21 cellular contexts compared by ENCODE assay signal in the genomic region with DNA sequence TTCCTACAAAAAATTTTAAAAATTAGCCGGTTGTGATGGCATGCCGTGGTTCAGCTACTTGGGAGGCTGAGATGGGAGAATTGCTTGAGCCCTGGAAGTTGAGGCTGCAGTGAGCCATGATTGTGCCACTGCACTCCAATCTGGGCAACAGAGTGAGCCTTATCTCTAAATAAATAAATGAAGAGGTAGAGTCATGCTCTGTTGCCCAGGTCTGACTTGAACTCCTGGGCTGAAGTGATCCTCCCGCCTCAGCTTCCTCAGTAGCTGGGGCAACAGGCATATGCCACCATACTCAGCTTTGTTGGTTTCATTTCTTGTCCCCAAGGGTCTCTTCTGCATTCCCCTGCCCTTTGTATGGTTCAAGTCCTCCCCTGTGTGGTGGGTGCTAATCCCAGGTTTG. TPM values are rescaled to one million over a fixed set of nuclear protein-coding genes. Genes with fewer than 3 reads are reported as not detected.
DNase-seq lines count a peak whose midpoint lies in the region; ATAC-seq, FAIRE-seq and TF ChIP-seq lines count a peak whose summit lies in the region.
"Had no signal": no experiment of that assay in that cellular context is flagged by ENCODE, and none has a peak within 500 bp of the region (broad histone marks: within the 10 kb centered on the region; RNA-seq: fewer than 3 reads in every experiment).

No MANE protein-coding gene starts in this region.

- 90% methylated on average over 3 of the region's 3 CpGs for WGBS in HepG2 (ENCODE audit: low lambda C conversion rate)

- H2AFZ ChIP-seq in HepG2 (ENCODE audit: low read length): no peak overlapping the region

- no peak for FAIRE-seq in HepG2 (lab: Jason Lieb, UNC)
- FAIRE-seq: A204.1, GM12892, H54 had no signal

- CTCF ChIA-PET in RWPE1 (lab: Yijun Ruan, JAX): no interaction called here
- CTCF ChIA-PET in HepG2 (lab: Yijun Ruan, JAX; ENCODE audit: low intra/inter-chr PET ratio, low total read pairs): no interaction called here

- H3K9ac ChIP-seq in HepG2 (ENCODE audit: insufficient read depth, low read depth, low read length): no peak overlapping the region
- H3K9ac ChIP-seq: KMS-11 had no signal

- no peak for DNase-seq in activated T-cell treated with anti-CD3 and anti-CD28 coated beads, Interleukin-2, amount 50 U/mL, for 24 hours
- DNase-seq in activated T-cell treated with anti-CD3 and anti-CD28 coated beads for 4 hours (no peak), RWPE1 (ENCODE audit: low spot score) (no peak), HepG2 (ENCODE audit: low spot score) (no peak), globus pallidus (ENCODE audit: low spot score) (no peak), EL (no peak)
- DNase-seq: DMS79 treated with DMSO at 0.1 percent for 48 hours; NCI-H1105; NCI-H2029 treated with DMSO at 0.1 percent for 48 hours; NCI-H226; NCI-H510A treated with DMSO at 0.1 percent for 48 hours; NCI-H748 treated with DMSO at 0.1 percent for 48 hours; NK-92 treated with Interleukin-12 subunit alpha and Interleukin-12 subunit beta, amount 100 ng/mL, for 24 hours; SJCRH30; T-cell had no signal

- intact Hi-C loops in HepG2 (cut with micrococcal nuclease; ENCODE audit: unreplicated experiment): no loop called here

- H3K4me3 ChIP-seq in HepG2 (replicated peaks in 1 of 3; ENCODE audit: insufficient read depth in 1 of 3, low read depth in 2 of 3, low read length in 3 of 3): no peak overlapping the region
- H3K4me3 ChIP-seq: SJCRH30 had no signal

- H3K4me3 Mint-ChIP-seq in activated T-cell treated with anti-CD3 and anti-CD28 coated beads, Interleukin-2, amount 50 U/mL, for 24 hours: no peak overlapping the region
- H3K4me3 Mint-ChIP-seq: CD14-positive monocyte, T-cell had no signal

- H3K4me2 ChIP-seq in HepG2 (ENCODE audit: low read depth, low read length): no peak overlapping the region
- H3K4me2 ChIP-seq: KMS-11 had no signal

- H3K9me3 Mint-ChIP-seq in activated T-cell treated with anti-CD3 and anti-CD28 coated beads, Interleukin-2, amount 50 U/mL, for 24 hours: no peaks in the 10 kb centered on the region
- H3K9me3 Mint-ChIP-seq: CD14-positive monocyte, T-cell had no signal

- H3K79me2 ChIP-seq in HepG2 (ENCODE audit: insufficient read depth, low read length): no peaks in the 10 kb centered on the region

- no peak for TF ChIP-seq RAD21 in HepG2 (CRISPR knock-in tag; IDR thresholded peaks at IDR 0.05)

- peaks cover 7% of the 10 kb centered on the region; the same call in 1 of the 2 replicates for H4K20me1 ChIP-seq in HepG2 (ENCODE audit: insufficient read depth, low read length)

- in situ Hi-C loops in HepG2 (cut with HindIII; ENCODE audit: extremely low pct_ligation_motif_present, low pct_unique_long_range_greater_than_20kb): no loop called here

- BruUV-seq in HepG2 (replicated peaks; lab: Mats Ljungman, UMichigan): no TSS peak

- peaks cover 14% of the 10 kb centered on the region for H3K4me1 ChIP-seq in HepG2 (ENCODE audit: insufficient read depth, low read length)
- H3K4me1 ChIP-seq: SJCRH30 had no signal

- no peak for TF ChIP-seq EP300 in HepG2 (IDR thresholded peaks at IDR 0.05; ENCODE audit: low read depth in 2 of 2, low read length in 2 of 2)
- no peak for TF ChIP-seq EP300 in HepG2 (CRISPR knock-in tag; IDR thresholded peaks at IDR 0.05; ENCODE audit: borderline replicate concordance)

- H3K36me3 ChIP-seq in HepG2 (replicated peaks in 1 of 2; ENCODE audit: control insufficient read depth in 1 of 2, insufficient read depth in 2 of 2, low read length in 2 of 2): no peaks in the 10 kb centered on the region; a peak in 2 of 5 replicates

- H3K27ac ChIP-seq in RWPE1 (peak overlapping the region; percentile 70), HepG2 (ENCODE audit: extremely low read length, insufficient read depth, low read length) (no peak overlapping the region)
- H3K27ac ChIP-seq: KMS-11, SJCRH30 had no signal

- peaks cover 5% of the 10 kb centered on the region for H3K4me1 Mint-ChIP-seq in activated T-cell treated with anti-CD3 and anti-CD28 coated beads, Interleukin-2, amount 50 U/mL, for 24 hours (ENCODE audit: low read depth)
- H3K4me1 Mint-ChIP-seq: CD14-positive monocyte had no signal

- POLR2A ChIA-PET in RWPE1 (lab: Yijun Ruan, JAX; ENCODE audit: low non-redundant PET) (no interaction called here), HepG2 (lab: Yijun Ruan, JAX) (interaction anchor here (1.2 to 15.7 kb wide), 8 partner anchors 8 to 108 kb away, joined by 3 to 264 read pairs (median 5); a partner anchor contains a TSS)

- H3K27me3 Mint-ChIP-seq in activated T-cell treated with anti-CD3 and anti-CD28 coated beads, Interleukin-2, amount 50 U/mL, for 24 hours: no peaks in the 10 kb centered on the region
- H3K27me3 Mint-ChIP-seq: T-cell had no signal

- H3K9me3 ChIP-seq in HepG2 (ENCODE audit: low read length): no peaks in the 10 kb centered on the region
- H3K9me3 ChIP-seq: SJCRH30 had no signal

- ATAC-seq in HepG2 (peak; percentile 9), HG02973 (IDR thresholded peaks at IDR 0.05; ENCODE audit: unreplicated experiment) (no peak)
- ATAC-seq: T-cell had no signal

- no peak for TF ChIP-seq CTCF in RWPE1 (conservative IDR thresholded peaks at IDR 0.05; ENCODE audit: low read depth)
- no peak for TF ChIP-seq CTCF in HepG2 (CRISPR knock-in tag; IDR thresholded peaks at IDR 0.05)

- peaks cover 27% of the 10 kb centered on the region for H3K36me3 Mint-ChIP-seq in activated T-cell treated with anti-CD3 and anti-CD28 coated beads, Interleukin-2, amount 50 U/mL, for 24 hours (ENCODE audit: low read depth)

- no peaks in the 10 kb centered on the region for H3K27me3 ChIP-seq in HepG2 (ENCODE audit: control insufficient read depth in 1 of 2, insufficient read depth in 2 of 2, low read length in 2 of 2)
- H3K27me3 ChIP-seq: SJCRH30 had no signal

- peak overlapping the region; percentile 29 for H3K27ac Mint-ChIP-seq in activated T-cell treated with anti-CD3 and anti-CD28 coated beads, Interleukin-2, amount 50 U/mL, for 24 hours
- H3K27ac Mint-ChIP-seq: T-cell had no signal

- TF ChIP-seq POLR2A in HepG2 (IDR thresholded peaks at IDR 0.05; ENCODE audit: insufficient read depth in 1 of 2, low read depth in 2 of 2, low read length in 2 of 2): no peak

RNA-seq across cellular contexts. Expression of a gene that starts 17.0 kb away (rescaled TPM):
- 186 and 189 TPM in 2 replicates for total RNA-seq in HepG2 (2016; rRNA removed; fragmentation: Illumina TruSeq; extraction: Trizol)
- 8.9 and 12.5 TPM in 2 replicates for total RNA-seq in HepG2 (2016; cell fraction: cytosol; rRNA removed; fragmentation: Illumina TruSeq; extraction: Trizol; ENCODE audit: low read depth)
- 148 and 193 TPM in 2 replicates for total RNA-seq in HepG2 (2016; cell fraction: insoluble cytoplasmic fraction; rRNA removed; fragmentation: Illumina TruSeq; extraction: Trizol)
- 24.6 and 28.1 TPM in 2 replicates for total RNA-seq in HepG2 (2016; cell fraction: membrane; rRNA removed; fragmentation: Illumina TruSeq; extraction: Trizol)
- 88.3 and 95.9 TPM in 2 replicates for total RNA-seq in HepG2 (2016; cell fraction: nucleus; rRNA removed; fragmentation: Illumina TruSeq; extraction: Trizol)
- 26.0 and 57.2 TPM in 2 replicates for polyA plus RNA-seq in HepG2 (2011; rRNA removed)
- 26.6 and 33.8 TPM in 2 replicates for polyA plus RNA-seq in HepG2 (2011; cell fraction: cytosol; rRNA removed)
- polyA plus RNA-seq in HepG2 (2011; cell fraction: nucleus; rRNA removed): 55.8 and 89.9 TPM in 2 replicates
- 39.8 and 132 TPM in 2 replicates for polyA plus RNA-seq in HepG2 (2012)
- 5.4 and 5.8 TPM in 2 replicates for polyA plus RNA-seq in HepG2 (2016; cell fraction: cytosol; fragmentation: Illumina TruSeq; extraction: Trizol; ENCODE audit: low read depth)
- 148 and 182 TPM in 2 replicates for polyA plus RNA-seq in HepG2 (2016; cell fraction: insoluble cytoplasmic fraction; fragmentation: Illumina TruSeq; extraction: Trizol; ENCODE audit: low read depth)
- 11.1 and 13.6 TPM in 2 replicates for polyA plus RNA-seq in HepG2 (2016; cell fraction: membrane; fragmentation: Illumina TruSeq; extraction: Trizol; ENCODE audit: low read depth)
- polyA plus RNA-seq in HepG2 (2016; cell fraction: nucleus; fragmentation: Illumina TruSeq; extraction: Trizol; ENCODE audit: insufficient read depth, low read depth): 115 and 118 TPM in 2 replicates
- polyA minus RNA-seq in HepG2 (2011; rRNA and poly(A)+ RNA removed; ENCODE audit: low replicate concordance): 84.4 and 185 TPM in 2 replicates
- 48.1 and 67.3 TPM in 2 replicates for polyA minus RNA-seq in HepG2 (2011; cell fraction: cytosol; rRNA and poly(A)+ RNA removed)
- 22.7 and 36.4 TPM in 2 replicates for polyA minus RNA-seq in HepG2 (2011; cell fraction: nucleus; rRNA and poly(A)+ RNA removed)

RNA-seq across cellular contexts. Expression of a gene that starts 18.1 kb away (rescaled TPM):
- total RNA-seq in HepG2 (2016; rRNA removed; fragmentation: Illumina TruSeq; extraction: Trizol): 139 and 297 TPM in 2 replicates
- 49.1 and 49.3 TPM in 2 replicates for total RNA-seq in HepG2 (2016; cell fraction: cytosol; rRNA removed; fragmentation: Illumina TruSeq; extraction: Trizol; ENCODE audit: low read depth)
- 132 and 314 TPM in 2 replicates for total RNA-seq in HepG2 (2016; cell fraction: insoluble cytoplasmic fraction; rRNA removed; fragmentation: Illumina TruSeq; extraction: Trizol)
- 93.8 and 98.2 TPM in 2 replicates for total RNA-seq in HepG2 (2016; cell fraction: membrane; rRNA removed; fragmentation: Illumina TruSeq; extraction: Trizol)
- 237 and 274 TPM in 2 replicates for total RNA-seq in HepG2 (2016; cell fraction: nucleus; rRNA removed; fragmentation: Illumina TruSeq; extraction: Trizol)
- 202 and 215 TPM in 2 replicates for polyA plus RNA-seq in HepG2 (2011; rRNA removed)
- 195 and 257 TPM in 2 replicates for polyA plus RNA-seq in HepG2 (2011; cell fraction: cytosol; rRNA removed)
- 110 and 111 TPM in 2 replicates for polyA plus RNA-seq in HepG2 (2011; cell fraction: nucleus; rRNA removed)
- polyA plus RNA-seq in HepG2 (2012): 88.7 and 96.9 TPM in 2 replicates
- 46.5 and 46.6 TPM in 2 replicates for polyA plus RNA-seq in HepG2 (2016; cell fraction: cytosol; fragmentation: Illumina TruSeq; extraction: Trizol; ENCODE audit: low read depth)
- polyA plus RNA-seq in HepG2 (2016; cell fraction: insoluble cytoplasmic fraction; fragmentation: Illumina TruSeq; extraction: Trizol; ENCODE audit: low read depth): 114 and 120 TPM in 2 replicates
- 67.2 and 70.7 TPM in 2 replicates for polyA plus RNA-seq in HepG2 (2016; cell fraction: membrane; fragmentation: Illumina TruSeq; extraction: Trizol; ENCODE audit: low read depth)
- 367 and 386 TPM in 2 replicates for polyA plus RNA-seq in HepG2 (2016; cell fraction: nucleus; fragmentation: Illumina TruSeq; extraction: Trizol; ENCODE audit: insufficient read depth, low read depth)
- polyA minus RNA-seq in HepG2 (2011; rRNA and poly(A)+ RNA removed; ENCODE audit: low replicate concordance): 35.2 and 243 TPM in 2 replicates
- 76.7 and 85.5 TPM in 2 replicates for polyA minus RNA-seq in HepG2 (2011; cell fraction: cytosol; rRNA and poly(A)+ RNA removed)
- polyA minus RNA-seq in HepG2 (2011; cell fraction: nucleus; rRNA and poly(A)+ RNA removed): 40.9 and 43.8 TPM in 2 replicates

RNA-seq across cellular contexts. Expression of a gene that starts 29.2 kb away (rescaled TPM):
- 83.5 and 85.0 TPM in 2 replicates for total RNA-seq in HepG2 (2016; rRNA removed; fragmentation: Illumina TruSeq; extraction: Trizol)
- 4.6 and 5.3 TPM in 2 replicates for total RNA-seq in HepG2 (2016; cell fraction: cytosol; rRNA removed; fragmentation: Illumina TruSeq; extraction: Trizol; ENCODE audit: low read depth)
- 66.4 and 92.2 TPM in 2 replicates for total RNA-seq in HepG2 (2016; cell fraction: insoluble cytoplasmic fraction; rRNA removed; fragmentation: Illumina TruSeq; extraction: Trizol)
- 7.7 and 11.3 TPM in 2 replicates for total RNA-seq in HepG2 (2016; cell fraction: membrane; rRNA removed; fragmentation: Illumina TruSeq; extraction: Trizol)
- total RNA-seq in HepG2 (2016; cell fraction: nucleus; rRNA removed; fragmentation: Illumina TruSeq; extraction: Trizol): 35.4 and 46.0 TPM in 2 replicates
- 44.5 and 80.9 TPM in 2 replicates for polyA plus RNA-seq in HepG2 (2011; rRNA removed)
- polyA plus RNA-seq in HepG2 (2011; cell fraction: cytosol; rRNA removed): 35.0 and 45.6 TPM in 2 replicates
- polyA plus RNA-seq in HepG2 (2011; cell fraction: nucleus; rRNA removed): 53.4 and 85.2 TPM in 2 replicates
- 38.1 and 121 TPM in 2 replicates for polyA plus RNA-seq in HepG2 (2012)
- polyA plus RNA-seq in HepG2 (2016; cell fraction: cytosol; fragmentation: Illumina TruSeq; extraction: Trizol; ENCODE audit: low read depth): 3.7 and 5.6 TPM in 2 replicates
- 80.2 and 101 TPM in 2 replicates for polyA plus RNA-seq in HepG2 (2016; cell fraction: insoluble cytoplasmic fraction; fragmentation: Illumina TruSeq; extraction: Trizol; ENCODE audit: low read depth)
- polyA plus RNA-seq in HepG2 (2016; cell fraction: membrane; fragmentation: Illumina TruSeq; extraction: Trizol; ENCODE audit: low read depth): 5.1 and 7.0 TPM in 2 replicates
- 67.0 and 75.7 TPM in 2 replicates for polyA plus RNA-seq in HepG2 (2016; cell fraction: nucleus; fragmentation: Illumina TruSeq; extraction: Trizol; ENCODE audit: insufficient read depth, low read depth)
- 44.1 and 271 TPM in 2 replicates for polyA minus RNA-seq in HepG2 (2011; rRNA and poly(A)+ RNA removed; ENCODE audit: low replicate concordance)
- polyA minus RNA-seq in HepG2 (2011; cell fraction: cytosol; rRNA and poly(A)+ RNA removed): 27.3 and 48.7 TPM in 2 replicates
- polyA minus RNA-seq in HepG2 (2011; cell fraction: nucleus; rRNA and poly(A)+ RNA removed): 14.2 and 25.9 TPM in 2 replicates
- total RNA-seq: SJCRH30 had no signal

RNA-seq across cellular contexts. Expression of a gene that starts 29.4 kb away (rescaled TPM):
- 0.55 and 0.94 TPM in 2 replicates for total RNA-seq in HepG2 (2016; rRNA removed; fragmentation: Illumina TruSeq; extraction: Trizol)
- total RNA-seq in HepG2 (2016; cell fraction: cytosol; rRNA removed; fragmentation: Illumina TruSeq; extraction: Trizol; ENCODE audit: low read depth): 0.18 and 0.30 TPM in 2 replicates
- total RNA-seq in HepG2 (2016; cell fraction: insoluble cytoplasmic fraction; rRNA removed; fragmentation: Illumina TruSeq; extraction: Trizol): 0.87 and 0.97 TPM in 2 replicates
- total RNA-seq in HepG2 (2016; cell fraction: membrane; rRNA removed; fragmentation: Illumina TruSeq; extraction: Trizol): 0.55 and 0.56 TPM in 2 replicates
- total RNA-seq in HepG2 (2016; cell fraction: nucleus; rRNA removed; fragmentation: Illumina TruSeq; extraction: Trizol): 0.38 and 0.47 TPM in 2 replicates
- polyA plus RNA-seq in HepG2 (2011; rRNA removed): 0.78 and 1.0 TPM in 2 replicates
- polyA plus RNA-seq in HepG2 (2011; cell fraction: cytosol; rRNA removed): 0.67 and 0.72 TPM in 2 replicates
- 0.45 and 0.73 TPM in 2 replicates for polyA plus RNA-seq in HepG2 (2011; cell fraction: nucleus; rRNA removed)
- polyA plus RNA-seq in HepG2 (2012): 0.87 and 1.1 TPM in 2 replicates
- 0.08 and 0.12 TPM in 2 replicates for polyA plus RNA-seq in HepG2 (2016; cell fraction: cytosol; fragmentation: Illumina TruSeq; extraction: Trizol; ENCODE audit: low read depth)
- polyA plus RNA-seq in HepG2 (2016; cell fraction: insoluble cytoplasmic fraction; fragmentation: Illumina TruSeq; extraction: Trizol; ENCODE audit: low read depth): 0.98 and 1.0 TPM in 2 replicates
- polyA plus RNA-seq in HepG2 (2016; cell fraction: membrane; fragmentation: Illumina TruSeq; extraction: Trizol; ENCODE audit: low read depth): 0.34 and 0.37 TPM in 2 replicates
- 0.93 and 1.0 TPM in 2 replicates for polyA plus RNA-seq in HepG2 (2016; cell fraction: nucleus; fragmentation: Illumina TruSeq; extraction: Trizol; ENCODE audit: insufficient read depth, low read depth)
- polyA minus RNA-seq in HepG2 (2011; rRNA and poly(A)+ RNA removed; ENCODE audit: low replicate concordance): 0.46 and 2.2 TPM in 2 replicates
- 0.44 and 0.59 TPM in 2 replicates for polyA minus RNA-seq in HepG2 (2011; cell fraction: cytosol; rRNA and poly(A)+ RNA removed)
- 0.25 and 0.39 TPM in 2 replicates for polyA minus RNA-seq in HepG2 (2011; cell fraction: nucleus; rRNA and poly(A)+ RNA removed)

RNA-seq across cellular contexts. Expression of a gene that starts 34.3 kb away (rescaled TPM):
- total RNA-seq in HepG2 (2016; rRNA removed; fragmentation: Illumina TruSeq; extraction: Trizol): 5.6 and 5.9 TPM in 2 replicates
- total RNA-seq in HepG2 (2016; cell fraction: cytosol; rRNA removed; fragmentation: Illumina TruSeq; extraction: Trizol; ENCODE audit: low read depth): 3.4 and 6.6 TPM in 2 replicates
- 4.8 and 8.3 TPM in 2 replicates for total RNA-seq in HepG2 (2016; cell fraction: insoluble cytoplasmic fraction; rRNA removed; fragmentation: Illumina TruSeq; extraction: Trizol)
- total RNA-seq in HepG2 (2016; cell fraction: membrane; rRNA removed; fragmentation: Illumina TruSeq; extraction: Trizol): 6.1 and 6.6 TPM in 2 replicates
- total RNA-seq in HepG2 (2016; cell fraction: nucleus; rRNA removed; fragmentation: Illumina TruSeq; extraction: Trizol): 4.4 TPM in 2 replicates
- polyA plus RNA-seq in HepG2 (2011; rRNA removed): 3.5 and 3.6 TPM in 2 replicates
- polyA plus RNA-seq in HepG2 (2011; cell fraction: cytosol; rRNA removed): 3.2 and 3.7 TPM in 2 replicates
- polyA plus RNA-seq in HepG2 (2011; cell fraction: nucleus; rRNA removed): 2.9 and 3.6 TPM in 2 replicates
- 1.8 and 3.2 TPM in 2 replicates for polyA plus RNA-seq in HepG2 (2012)
- polyA plus RNA-seq in HepG2 (2016; cell fraction: cytosol; fragmentation: Illumina TruSeq; extraction: Trizol; ENCODE audit: low read depth): 3.9 and 4.5 TPM in 2 replicates
- 5.7 and 6.7 TPM in 2 replicates for polyA plus RNA-seq in HepG2 (2016; cell fraction: insoluble cytoplasmic fraction; fragmentation: Illumina TruSeq; extraction: Trizol; ENCODE audit: low read depth)
- polyA plus RNA-seq in HepG2 (2016; cell fraction: membrane; fragmentation: Illumina TruSeq; extraction: Trizol; ENCODE audit: low read depth): 5.8 and 6.2 TPM in 2 replicates
- 10.4 and 12.4 TPM in 2 replicates for polyA plus RNA-seq in HepG2 (2016; cell fraction: nucleus; fragmentation: Illumina TruSeq; extraction: Trizol; ENCODE audit: insufficient read depth, low read depth)
- 4.9 TPM in 1 of 2 replicates, not detected in the other for polyA minus RNA-seq in HepG2 (2011; rRNA and poly(A)+ RNA removed; ENCODE audit: low replicate concordance)
- polyA minus RNA-seq in HepG2 (2011; cell fraction: cytosol; rRNA and poly(A)+ RNA removed): 0.97 and 0.99 TPM in 2 replicates
- polyA minus RNA-seq in HepG2 (2011; cell fraction: nucleus; rRNA and poly(A)+ RNA removed): 1.6 and 2.2 TPM in 2 replicates
